25 cellular contexts compared by ENCODE assay signal in the genomic region with DNA sequence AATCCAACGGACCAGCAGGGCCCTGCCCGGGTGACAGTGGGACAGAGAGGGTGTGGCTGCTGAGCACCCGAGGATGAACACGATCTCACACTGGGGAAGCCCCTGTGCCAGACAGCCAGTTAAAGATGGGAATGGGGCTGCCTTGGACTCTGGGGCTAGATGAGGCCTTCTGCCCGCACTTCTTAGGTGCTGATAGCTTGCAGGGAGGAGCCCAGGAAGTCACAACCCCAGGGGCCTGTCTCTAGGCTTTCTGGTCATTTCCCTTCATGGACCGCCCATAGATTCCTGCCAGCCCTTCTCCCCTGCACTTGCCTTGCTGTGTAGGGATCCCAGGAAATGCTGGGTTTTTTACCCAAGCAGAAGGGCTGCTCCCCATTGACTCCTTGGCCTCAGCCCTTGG. TPM values are rescaled to one million over a fixed set of nuclear protein-coding genes. Genes with fewer than 3 reads are reported as not detected.
"Had no signal": no experiment of that assay in that cellular context is flagged by ENCODE, and none has a peak within 500 bp of the region (broad histone marks: within the 10 kb centered on the region; RNA-seq: fewer than 3 reads in every experiment).

No MANE protein-coding gene starts in this region.

- H3K4me1 ChIP-seq: colonic mucosa had no signal

- H3K36me3 ChIP-seq: colonic mucosa, neutrophil had no signal

- H3K27me3 ChIP-seq: colonic mucosa, neutrophil, sigmoid colon, stomach had no signal

- ATAC-seq: esophagus mucosa; heart left ventricle; mucosa of descending colon; naive thymus-derived CD8-positive, alpha-beta T cell had no signal

- DNase-seq: colonic mucosa; dorsolateral prefrontal cortex; effector memory CD4-positive, alpha-beta T cell; heart left ventricle; hippocampal formation; mammary epithelial cell; mucosa of descending colon; naive thymus-derived CD8-positive, alpha-beta T cell; posterior cingulate gyrus; sigmoid colon; stimulated activated CD4-positive, alpha-beta T cell treated with anti-CD3 and anti-CD28 coated beads, Interleukin-2, amount 100 ng/mL, for 24 hours; stimulated activated CD4-positive, alpha-beta T cell treated with anti-CD3 and anti-CD28 coated beads, Interleukin-4, amount 100 ng/mL, for 4 hours; stimulated activated naive CD4-positive, alpha-beta T cell; stomach; trophoblast cell had no signal

- H3K27me3 Mint-ChIP-seq: naive thymus-derived CD8-positive, alpha-beta T cell had no signal

- H3K27ac ChIP-seq: colonic mucosa, dorsolateral prefrontal cortex, heart left ventricle, neutrophil, sigmoid colon, skin epidermis, stomach had no signal

- H3K9me3 ChIP-seq: colonic mucosa, mucosa of descending colon, neutrophil, sigmoid colon had no signal

- H3K4me3 ChIP-seq: colonic mucosa, dorsolateral prefrontal cortex, heart left ventricle, mucosa of descending colon, sigmoid colon, skin epidermis, stomach had no signal

RNA-seq across cellular contexts. Expression of gene PNMA6F, which starts 18.5 kb away (rescaled TPM):
- total RNA-seq: colonic mucosa; esophagus mucosa; fibroblast of lung; glomerular endothelial cell; heart left ventricle; kidney epithelial cell; liver; mammary epithelial cell; mucosa of descending colon; naive thymus-derived CD8-positive, alpha-beta T cell; osteoblast; pulmonary artery endothelial cell; sigmoid colon; stomach; urinary bladder had no signal
- polyA plus RNA-seq: fibroblast of lung; heart left ventricle; liver; mammary epithelial cell; naive thymus-derived CD8-positive, alpha-beta T cell; sigmoid colon; stomach; urinary bladder had no signal
